In the genomic region with DNA sequence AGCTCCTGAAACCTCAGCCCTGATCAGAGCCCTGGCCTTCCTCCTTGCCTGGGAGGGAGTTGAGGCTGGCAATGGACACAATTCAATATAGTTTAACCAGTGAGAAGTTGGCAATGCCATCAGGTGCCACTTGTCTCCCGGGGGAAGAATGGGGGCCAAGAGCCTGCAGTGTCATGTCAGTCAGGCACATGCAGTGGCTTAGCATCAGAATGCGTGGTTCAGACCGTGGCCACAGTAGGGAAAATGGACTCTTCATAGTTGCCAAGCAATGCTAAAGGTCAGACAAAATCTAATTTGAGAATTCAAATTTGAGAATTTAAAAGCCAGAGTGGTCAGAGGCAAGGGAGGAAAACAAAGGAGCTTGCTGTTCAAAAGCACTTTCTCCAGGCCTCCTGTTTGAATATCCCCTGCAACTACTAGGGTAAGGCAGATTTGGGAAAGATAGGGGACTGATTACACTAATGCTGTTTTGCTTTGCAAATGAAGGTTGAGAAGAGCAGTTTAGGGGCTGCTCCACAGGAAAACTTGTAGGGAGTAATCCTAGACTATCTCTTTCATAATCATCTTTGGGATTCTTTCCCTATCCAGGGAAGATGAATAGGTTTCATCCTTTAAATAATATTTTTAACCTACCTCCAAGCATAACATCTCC, we compare ENCODE assay signal across 26 cellular contexts. TPM values are rescaled to one million over a fixed set of nuclear protein-coding genes. Genes with fewer than 3 reads are reported as not detected.
DNase-seq lines count a peak whose midpoint lies in the region; ATAC-seq, FAIRE-seq and TF ChIP-seq lines count a peak whose summit lies in the region.
"Had no signal": no experiment of that assay in that cellular context is flagged by ENCODE, and none has a peak within 500 bp of the region (broad histone marks: within the 10 kb centered on the region; RNA-seq: fewer than 3 reads in every experiment).

No MANE protein-coding gene starts in this region.

- FAIRE-seq in H1 (lab: Jason Lieb, UNC): no peak
- FAIRE-seq: A204.1, D721Med, GM18507, HepG2 had no signal

- H2BK15ac ChIP-seq in H1 (ENCODE audit: low read length): no peak overlapping the region

- H3K9me3 ChIP-seq in HUES48 (ENCODE audit: control insufficient read depth, insufficient read depth, low read length) (no peaks in the 10 kb centered on the region), H1 (ENCODE audit: insufficient read depth in 2 of 2, low read depth in 1 of 2, low read length in 1 of 2) (no peaks in the 10 kb centered on the region)
- H3K9me3 ChIP-seq: BLaER1, HAP-1, SJSA1 had no signal

- H2BK20ac ChIP-seq in H1 (ENCODE audit: low read length): no peak overlapping the region

- H3K27me3 ChIP-seq in HUES48 (ENCODE audit: control insufficient read depth, insufficient read depth, low read length): no peaks in the 10 kb centered on the region
- no peaks in the 10 kb centered on the region for H3K27me3 ChIP-seq in H1 (replicated peaks in 1 of 4; ENCODE audit: control insufficient read depth in 3 of 4, extremely low read depth in 1 of 4, insufficient read depth in 3 of 4, low read length in 3 of 4)
- H3K27me3 ChIP-seq: BLaER1, SJSA1 had no signal

- no peaks in the 10 kb centered on the region for H3K23me2 ChIP-seq in H1 (ENCODE audit: low read depth, low read length)

- no peaks in the 10 kb centered on the region for H3K79me1 ChIP-seq in H1 (ENCODE audit: low read depth, low read length)

- no peak overlapping the region for H2BK120ac ChIP-seq in H1 (replicated peaks; ENCODE audit: low read depth, low read length)

- peak overlapping the region; percentile 77 for H2AFZ ChIP-seq in H1 (ENCODE audit: low read length)

- TF ChIP-seq CTCF in H1 (IDR thresholded peaks at IDR 0.05; ENCODE audit: control extremely low read depth in 1 of 3, insufficient read depth in 1 of 3, low read depth in 1 of 3, low read length in 3 of 3): no peak

- no peak for DNase-seq in H1 (ENCODE audit: low read depth in 1 of 2, low spot score in 2 of 2)
- peak; percentile 52 for DNase-seq in myocyte (ENCODE audit: low read depth)
- DNase-seq in substantia nigra (lab: John Stamatoyannopoulos, UW): no peak
- no peak for DNase-seq in iPS-NIHi7 (ENCODE audit: extremely low spot score)
- no peak for DNase-seq in NCI-H774 (lab: John Stamatoyannopoulos, UW)
- DNase-seq: CD4-positive, alpha-beta T cell; Karpas-422; NCI-H1092 treated with DMSO at 0.1 percent for 48 hours; NCI-H1436; NCI-H187; NCI-H2171 treated with DMSO at 0.1 percent for 48 hours; NCI-H524 treated with DMSO at 0.1 percent for 48 hours; Right ventricle myocardium superior; RPMI8226 had no signal

- no peak overlapping the region for H3K4ac ChIP-seq in H1 (replicated peaks; ENCODE audit: insufficient read length, low read depth, low read length)

- H4K8ac ChIP-seq in H1 (ENCODE audit: extremely low read depth, insufficient read depth, low read length): no peak overlapping the region

- H3K4me3 ChIP-seq in HUES48 (ENCODE audit: low read depth, low read length): no peak overlapping the region
- no peak overlapping the region for H3K4me3 ChIP-seq in H1 (ENCODE audit: extremely low read depth in 1 of 4, insufficient read depth in 2 of 4, low read depth in 3 of 4, low read length in 4 of 4)
- H3K4me3 ChIP-seq: BLaER1, HAP-1, SJSA1 had no signal

- H3K4me2 ChIP-seq in H1 (ENCODE audit: insufficient read depth in 1 of 2, low read depth in 2 of 2, low read length in 2 of 2): no peak overlapping the region
- H3K4me2 ChIP-seq: BLaER1 had no signal

- H3K14ac ChIP-seq in H1 (ENCODE audit: insufficient read length): no peak overlapping the region

- no peak for TF ChIP-seq POLR2A in H1 (IDR thresholded peaks at IDR 0.05; ENCODE audit: control extremely low read depth in 1 of 2, low read depth in 2 of 2, low read length in 2 of 2)

- H2BK12ac ChIP-seq in H1 (ENCODE audit: low read depth, low read length): 0 out of 2 replicates have a peak overlapping the region, but pooled peaks have one; percentile 60

- no peak for TF ChIP-seq RAD21 in H1 (IDR thresholded peaks at IDR 0.05 in 1 of 2, conservative IDR thresholded peaks at IDR 0.05 in 1 of 2; ENCODE audit: low read depth in 2 of 2, low read length in 2 of 2)

- peak overlapping the region; percentile 44 for H3K27ac ChIP-seq in HUES48 (ENCODE audit: low read depth, low read length)
- H3K27ac ChIP-seq in H1 (ENCODE audit: low read depth, low read length): no peak overlapping the region
- H3K27ac ChIP-seq in substantia nigra (ENCODE audit: low read depth, low read length, poor library complexity, severe bottlenecking): no peak overlapping the region
- H3K27ac ChIP-seq: BLaER1, HL-60, SJSA1 had no signal

- no peaks in the 10 kb centered on the region for H3K36me3 ChIP-seq in HUES48 (ENCODE audit: control insufficient read depth, insufficient read depth, low read length)
- no peaks in the 10 kb centered on the region for H3K36me3 ChIP-seq in H1 (ENCODE audit: control insufficient read depth in 2 of 4, insufficient read depth in 4 of 4, low read length in 3 of 4)
- H3K36me3 ChIP-seq: BLaER1, HAP-1, SJSA1 had no signal

- H3K9ac ChIP-seq in HUES48 (ENCODE audit: low read depth, low read length) (no peak overlapping the region), H1 (replicated peaks in 1 of 4; ENCODE audit: extremely low read depth in 1 of 4, low read depth in 3 of 4, low read length in 3 of 4) (no peak overlapping the region)
- H3K9ac ChIP-seq: BLaER1 had no signal

- no peak overlapping the region for H3K18ac ChIP-seq in H1 (ENCODE audit: extremely low read depth, low read length)

- CTCF ChIA-PET in H1 (lab: Charles Lee; ENCODE audit: partially characterized antibody): interaction anchor here (0.7 to 1.3 kb wide), 2 partner anchors 9 to 12 kb away, joined by 3 to 5 read pairs; no protein-coding TSS in a partner anchor

- ATAC-seq in HG03135 (IDR thresholded peaks at IDR 0.05; ENCODE audit: unreplicated experiment): no peak
- ATAC-seq: HepG2 had no signal

- no peak overlapping the region for H2BK5ac ChIP-seq in H1 (ENCODE audit: low read depth, low read length)

- no peak overlapping the region for H3K56ac ChIP-seq in H1 (replicated peaks; ENCODE audit: insufficient read length, low read depth, low read length)

- H3K23ac ChIP-seq in H1 (ENCODE audit: insufficient read length): no peak overlapping the region

- peaks cover 7% of the 10 kb centered on the region; the same call in 1 of the 2 replicates for H3K4me1 ChIP-seq in HUES48 (ENCODE audit: control insufficient read depth, insufficient read depth, low read length)
- H3K4me1 ChIP-seq in H1 (replicated peaks in 1 of 4; ENCODE audit: control insufficient read depth in 3 of 4, insufficient read depth in 4 of 4, low read length in 3 of 4): peaks cover 1 to 5% (median 4%) of the 10 kb centered on the region in 4 experiments; a peak in 6 of 7 replicates
- H3K4me1 ChIP-seq: HAP-1 had no signal

- H4K91ac ChIP-seq in H1 (replicated peaks; ENCODE audit: insufficient read length, low read length): no peak overlapping the region

- H4K5ac ChIP-seq in H1 (ENCODE audit: insufficient read length, low read depth, low read length): peak overlapping the region; percentile 0

- TF ChIP-seq EP300 in H1 (IDR thresholded peaks at IDR 0.05; ENCODE audit: borderline replicate concordance in 1 of 2, low read depth in 2 of 2, low read length in 2 of 2): no peak

- no peaks in the 10 kb centered on the region for H4K20me1 ChIP-seq in H1 (replicated peaks in 1 of 2; ENCODE audit: control insufficient read depth in 1 of 2, insufficient read depth in 2 of 2, low read length in 2 of 2)
- H4K20me1 ChIP-seq: BLaER1 had no signal

- no peak overlapping the region for H2AK5ac ChIP-seq in H1 (ENCODE audit: low read depth, low read length)

- no peaks in the 10 kb centered on the region for H3K79me2 ChIP-seq in H1 (ENCODE audit: control insufficient read depth in 1 of 2, insufficient read depth in 2 of 2, low read length in 2 of 2)

- WGBS in H1 (ENCODE audit: extremely low coverage in 1 of 2, insufficient coverage in 1 of 2, insufficient read length in 1 of 2, insufficient replicate concordance in 2 of 2, low coverage in 1 of 2, low lambda C conversion rate in 2 of 2, missing lambda C conversion rate in 1 of 2), 2 experiments: 81% methylated on average over 3 of the region's 3 CpGs; no CpG with 5 or more reads in 1 of the 2 experiments

- POLR2A ChIA-PET in H1 (lab: Charles Lee; ENCODE audit: partially characterized antibody): no interaction called here

TF ChIP-seq in H1, 55 proteins besides CTCF, POLR2A, EP300 and RAD21:
- TF ChIP-seq HDAC6 (IDR thresholded peaks at IDR 0.05; ENCODE audit: low read depth, low read length) (no peak), SP2 (IDR thresholded peaks at IDR 0.05; ENCODE audit: low read length) (no peak), SUZ12 (IDR thresholded peaks at IDR 0.05; ENCODE audit: low read length) (no peak), YY1 (IDR thresholded peaks at IDR 0.05; ENCODE audit: low read depth, low read length) (no peak)

RNA-seq across cellular contexts. Expression of a gene that starts 33.1 kb away (rescaled TPM):
- total RNA-seq in H1 (2021; fragmentation: NEBNext Ultra II Directional; extraction: Animal tissue kit (Norgen Biotek cat#: 25700)): 0.15 TPM in 1 of 2 replicates, not detected in the other
- polyA plus RNA-seq in H1 (2011; rRNA removed): 0.12 and 0.24 TPM in 2 replicates
- polyA plus RNA-seq in H1 (2011; cell fraction: cytosol; rRNA removed): 0.13 TPM
- 0.24 TPM for polyA plus RNA-seq in H1 (2011; cell fraction: nucleus; rRNA removed)
- 0.06 to 0.20 TPM (median 0.14 TPM) in 4 replicates for polyA plus RNA-seq in H1 (2012, experiment 1 of 2)
- polyA plus RNA-seq in H1 (2012, experiment 2 of 2): 0.08 TPM
- polyA plus RNA-seq in H1 (2013, experiment 1 of 2): 0.06 TPM
- 0.04 TPM for polyA plus RNA-seq in H1 (2013, experiment 2 of 2)
- polyA minus RNA-seq in H1 (2011; rRNA and poly(A)+ RNA removed): 0.02 and 0.06 TPM in 2 replicates
- not detected for polyA minus RNA-seq in H1 (2011; cell fraction: cytosol; rRNA and poly(A)+ RNA removed)
- 0.40 TPM for polyA minus RNA-seq in H1 (2011; cell fraction: nucleus; rRNA and poly(A)+ RNA removed)
- 0.03 TPM in 1 of 2 replicates, not detected in the other for total RNA-seq in myocyte
- polyA plus RNA-seq in myocyte (2012): 0.18 TPM
- total RNA-seq: G401, HepG2 had no signal
- polyA plus RNA-seq: AG04450, HepG2 had no signal
